Comparison of ENCODE assay signal across 18 cellular contexts in genomic region chr15:62976301-62976842, GRCh38.
A peak's percentile ranks its signal among the peaks of the same experiment; 100 is the strongest.
DNase-seq lines count a peak whose midpoint lies in the region; ATAC-seq and TF ChIP-seq lines count a peak whose summit lies in the region.
"Had no signal": no experiment of that assay in that cellular context is flagged by ENCODE, and none has a peak within 500 bp of the region (broad histone marks: within the 10 kb centered on the region; RNA-seq: fewer than 3 reads in every experiment).

No MANE protein-coding gene starts in this region.

- H3K4me1 Mint-ChIP-seq in chondrocyte (ENCODE audit: low read depth) (peaks cover 49% of the 10 kb centered on the region), mesothelial cell of epicardium (peaks cover 40% of the 10 kb centered on the region)
- H3K4me1 Mint-ChIP-seq: memory B cell had no signal

- H3K9me3 Mint-ChIP-seq in chondrocyte (ENCODE audit: low read depth) = no peaks in the 10 kb centered on the region
- no peaks in the 10 kb centered on the region for H3K9me3 Mint-ChIP-seq in mesothelial cell of epicardium
- H3K9me3 Mint-ChIP-seq: activated T-cell treated with anti-CD3 and anti-CD28 coated beads, Interleukin-2, amount 50 U/mL, for 24 hours; memory B cell had no signal

- TF ChIP-seq CTCF in chondrocyte (IDR thresholded peaks at IDR 0.05) (no peak), mesothelial cell of epicardium (IDR thresholded peaks at IDR 0.05; ENCODE audit: unreplicated experiment) (no peak)

- H3K36me3 Mint-ChIP-seq in chondrocyte (ENCODE audit: low read depth) = no peaks in the 10 kb centered on the region
- no peaks in the 10 kb centered on the region for H3K36me3 Mint-ChIP-seq in mesothelial cell of epicardium
- H3K36me3 Mint-ChIP-seq: memory B cell had no signal

- H3K27ac Mint-ChIP-seq in chondrocyte (ENCODE audit: unreplicated experiment) (peak overlapping the region; percentile 94), mesothelial cell of epicardium (peak overlapping the region; percentile 91)
- H3K27ac Mint-ChIP-seq: activated T-cell treated with anti-CD3 and anti-CD28 coated beads, Interleukin-2, amount 50 U/mL, for 24 hours; memory B cell; progenitor cell of endocrine pancreas had no signal

- DNase-seq in AG08395 (ENCODE audit: low spot score) (peak; percentile 38), HT1080 (ENCODE audit: low read depth) (peak; percentile 63), chondrocyte (ENCODE audit: low spot score) (no peak), mesothelial cell of epicardium (ENCODE audit: low spot score in 2 of 2, unreplicated experiment in 2 of 2) (no peak), epidermal melanocyte (ENCODE audit: insufficient read length, low spot score) (no peak)
- DNase-seq: activated CD4-positive, CD25-positive, alpha-beta regulatory T cell treated with anti-CD3 and anti-CD28 coated beads, Interleukin-2, amount 50 U/mL, for 72 hours; activated T-cell treated with anti-CD3 and anti-CD28 coated beads, Interleukin-2, amount 50 U/mL, for 24 hours; C1 segment of cervical spinal cord; GDM1; KBM-7; NCI-H2081; stimulated activated CD4-positive, alpha-beta T cell treated with anti-CD3 and anti-CD28 coated beads, Interleukin-4, amount 100 ng/mL, for 4 hours; stimulated activated naive CD4-positive, alpha-beta T cell had no signal

- ATAC-seq in GM18502 (IDR thresholded peaks at IDR 0.05; ENCODE audit: poor library complexity, unreplicated experiment) = no peak
- ATAC-seq in HG03439 (IDR thresholded peaks at IDR 0.05; ENCODE audit: unreplicated experiment) = no peak
- no peak for ATAC-seq in GM21390 (IDR thresholded peaks at IDR 0.05; ENCODE audit: unreplicated experiment)

- H3K4me3 Mint-ChIP-seq in chondrocyte (ENCODE audit: unreplicated experiment) (peak overlapping the region; percentile 28), mesothelial cell of epicardium (no peak overlapping the region)
- H3K4me3 Mint-ChIP-seq: activated T-cell treated with anti-CD3 and anti-CD28 coated beads, Interleukin-2, amount 50 U/mL, for 24 hours; memory B cell had no signal

- no peaks in the 10 kb centered on the region for H3K27me3 Mint-ChIP-seq in chondrocyte (ENCODE audit: low read depth)
- H3K27me3 Mint-ChIP-seq in mesothelial cell of epicardium (ENCODE audit: low read depth) = no peaks in the 10 kb centered on the region

Comparison
In these comparisons a context has a peak if more than half of its experiments do, and no peak if none do; other contexts are left out.
1. DNase-seq: peak in AG08395 (single experiment) and HT1080 (single experiment); none in chondrocyte (single experiment), mesothelial cell of epicardium (0 of 2) and epidermal melanocyte (single experiment).